16 cellular contexts compared by ENCODE assay signal in genomic region chr2:220936641-220937197, GRCh38.
A peak's percentile ranks its signal among the peaks of the same experiment; 100 is the strongest.
DNase-seq lines count a peak whose midpoint lies in the region; ATAC-seq and TF ChIP-seq lines count a peak whose summit lies in the region.
"Had no signal": no experiment of that assay in that cellular context is flagged by ENCODE, and none has a peak within 500 bp of the region (broad histone marks: within the 10 kb centered on the region; RNA-seq: fewer than 3 reads in every experiment).

No MANE protein-coding gene starts in this region.

- peaks cover 0 to 13% (median 7%) of the 10 kb centered on the region in 4 donors for H3K4me1 ChIP-seq in esophagus muscularis mucosa

- H3K4me3 ChIP-seq in esophagus muscularis mucosa, result no peak overlapping the region

- ATAC-seq in natural killer cell treated with Interleukin-12 subunit alpha and Interleukin-12 subunit beta and Interleukin-15 and Interleukin-18, amount 100 ng/mL, for 72 hours, result no peak
- ATAC-seq in natural killer cell, result no peak

- H3K36me3 ChIP-seq in esophagus muscularis mucosa, result no peaks in the 10 kb centered on the region

- TF ChIP-seq CTCF in natural killer cell (IDR thresholded peaks at IDR 0.05) (no peak), esophagus muscularis mucosa (IDR thresholded peaks at IDR 0.05) (no peak)

- H3K4me3 Mint-ChIP-seq in natural killer cell treated with Interleukin-12 subunit alpha and Interleukin-12 subunit beta and Interleukin-15 and Interleukin-18, amount 100 ng/mL, for 72 hours, result peak overlapping the region; percentile 50
- no peak overlapping the region for H3K4me3 Mint-ChIP-seq in natural killer cell
- H3K4me3 Mint-ChIP-seq: CD14-positive monocyte had no signal

- intact Hi-C loops in natural killer cell (cut with micrococcal nuclease), result no loop called here
- intact Hi-C loops in esophagus muscularis mucosa (cut with DNase I), result no loop called here

- TF ChIP-seq EP300 in esophagus muscularis mucosa (IDR thresholded peaks at IDR 0.05), result no peak

- H3K4me1 Mint-ChIP-seq in natural killer cell treated with Interleukin-12 subunit alpha and Interleukin-12 subunit beta and Interleukin-15 and Interleukin-18, amount 100 ng/mL, for 72 hours (ENCODE audit: low read depth in 2 of 2), result peaks cover 0 to 9% of the 10 kb centered on the region in 2 donors
- H3K4me1 Mint-ChIP-seq in natural killer cell, result no peaks in the 10 kb centered on the region
- H3K4me1 Mint-ChIP-seq: CD14-positive monocyte had no signal

- H3K27ac Mint-ChIP-seq in natural killer cell treated with Interleukin-12 subunit alpha and Interleukin-12 subunit beta and Interleukin-15 and Interleukin-18, amount 100 ng/mL, for 72 hours, result peak overlapping the region in 1 of 2 donors; percentile 85
- H3K27ac Mint-ChIP-seq in natural killer cell, result no peak overlapping the region
- H3K27ac Mint-ChIP-seq: CD14-positive monocyte had no signal

- H3K36me3 Mint-ChIP-seq in natural killer cell treated with Interleukin-12 subunit alpha and Interleukin-12 subunit beta and Interleukin-15 and Interleukin-18, amount 100 ng/mL, for 72 hours, result peaks cover 4% of the 10 kb centered on the region
- H3K36me3 Mint-ChIP-seq in natural killer cell, result no peaks in the 10 kb centered on the region
- H3K36me3 Mint-ChIP-seq: CD14-positive monocyte had no signal

- WGBS in esophagus muscularis mucosa, result 81% methylated on average over 4 of the region's 4 CpGs

- no peak for DNase-seq in natural killer cell treated with Interleukin-12 subunit alpha and Interleukin-12 subunit beta and Interleukin-15 and Interleukin-18, amount 100 ng/mL, for 72 hours (ENCODE audit: low spot score)
- DNase-seq in natural killer cell (no peak), esophagus muscularis mucosa (ENCODE audit: extremely low spot score) (peak; percentile 70), iPS-NIHi11 (ENCODE audit: low spot score) (peak; percentile 4), Ammon's horn (ENCODE audit: low spot score) (no peak), amygdala (lab: John Stamatoyannopoulos, UW) (no peak), KG1 (lab: John Stamatoyannopoulos, UW) (no peak)
- DNase-seq: DMS 273 treated with DMSO at 0.1 percent for 48 hours, GOT3, Karpas-422, NCI-H1105 treated with DMSO at 0.1 percent for 48 hours, NCI-H1694 treated with DMSO at 0.1 percent for 48 hours, NCI-H226, NCI-H524 treated with DMSO at 0.1 percent for 48 hours, SHP77 treated with DMSO at 0.1 percent for 48 hours had no signal

- TF ChIP-seq POLR2A in esophagus muscularis mucosa (IDR thresholded peaks at IDR 0.05; ENCODE audit: low read depth), result no peak

- H3K9me3 Mint-ChIP-seq in natural killer cell treated with Interleukin-12 subunit alpha and Interleukin-12 subunit beta and Interleukin-15 and Interleukin-18, amount 100 ng/mL, for 72 hours, result no peaks in the 10 kb centered on the region
- no peaks in the 10 kb centered on the region for H3K9me3 Mint-ChIP-seq in natural killer cell

- no peaks in the 10 kb centered on the region for H3K9me3 ChIP-seq in esophagus muscularis mucosa

- H3K27me3 ChIP-seq in esophagus muscularis mucosa, result no peaks in the 10 kb centered on the region

- H3K27ac ChIP-seq in esophagus muscularis mucosa (replicated peaks in 1 of 4), result no peak overlapping the region

- no peaks in the 10 kb centered on the region for H3K27me3 Mint-ChIP-seq in natural killer cell treated with Interleukin-12 subunit alpha and Interleukin-12 subunit beta and Interleukin-15 and Interleukin-18, amount 100 ng/mL, for 72 hours
- peaks cover 0 to 2% of the 10 kb centered on the region in 2 donors for H3K27me3 Mint-ChIP-seq in natural killer cell (ENCODE audit: low read depth in 2 of 2)

Comparison
In these comparisons a context has a peak if more than half of its experiments do, and no peak if none do; other contexts are left out.
1. DNase-seq: peak in esophagus muscularis mucosa (single experiment) and iPS-NIHi11 (single experiment); none in natural killer cell treated with Interleukin-12 subunit alpha and Interleukin-12 subunit beta and Interleukin-15 and Interleukin-18, amount 100 ng/mL, for 72 hours (single experiment), natural killer cell (single experiment), Ammon's horn (single experiment), amygdala (0 of 56) and KG1 (single experiment).